Comparison of ENCODE assay signal across 23 cellular contexts in the genomic region with DNA sequence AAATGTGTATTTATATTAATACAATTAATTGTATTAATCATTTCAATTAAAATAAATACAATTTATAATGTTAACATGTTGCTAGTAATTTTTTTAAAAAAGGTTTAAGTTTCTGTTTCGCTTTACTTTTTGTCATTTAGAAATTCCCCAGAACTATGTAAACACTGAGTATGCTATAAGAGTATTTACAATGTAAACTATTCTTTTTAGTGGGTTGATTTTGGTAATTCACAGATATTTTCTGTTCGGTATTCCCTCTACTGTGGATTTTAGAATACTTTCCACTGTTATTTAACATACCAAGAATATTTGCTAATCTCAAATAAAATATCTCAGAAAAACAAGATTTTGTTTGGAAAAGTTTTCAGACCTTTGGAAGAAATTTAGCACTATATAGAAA.
DNase-seq lines count a peak whose midpoint lies in the region; ATAC-seq, FAIRE-seq and TF ChIP-seq lines count a peak whose summit lies in the region.
"Had no signal": no experiment of that assay in that cellular context is flagged by ENCODE, and none has a peak within 500 bp of the region (broad histone marks: within the 10 kb centered on the region; RNA-seq: fewer than 3 reads in every experiment).

No MANE protein-coding gene starts in this region.

- TF ChIP-seq CTCF in thoracic aorta (IDR thresholded peaks at IDR 0.05) (no peak), suprapubic skin (IDR thresholded peaks at IDR 0.05) (no peak), endothelial cell (IDR thresholded peaks at IDR 0.05; ENCODE audit: unreplicated experiment) (no peak)

- H3K4me1 ChIP-seq in adipocyte (ENCODE audit: control insufficient read depth, insufficient read depth, low read length) (no peaks in the 10 kb centered on the region), thoracic aorta (ENCODE audit: control insufficient read depth in 1 of 2, low read depth in 2 of 2) (peaks cover 7 to 14% of the 10 kb centered on the region in 2 donors), suprapubic skin (no peaks in the 10 kb centered on the region)
- H3K4me1 ChIP-seq: BLaER1, Caco-2, Peyer's patch, SJCRH30 had no signal

- H3K9ac ChIP-seq in adipocyte (ENCODE audit: low read length), result no peak overlapping the region
- H3K9ac ChIP-seq: BLaER1, KMS-11 had no signal

- TF ChIP-seq POLR2A in suprapubic skin (IDR thresholded peaks at IDR 0.05), result no peak

- H3K4me1 Mint-ChIP-seq in endothelial cell (ENCODE audit: unreplicated experiment), result no peaks in the 10 kb centered on the region
- H3K4me1 Mint-ChIP-seq: CD4-positive, alpha-beta memory T cell had no signal

- H3K4me3 ChIP-seq in adipocyte (ENCODE audit: low read length), result no peak overlapping the region
- H3K4me3 ChIP-seq in thoracic aorta, result peak overlapping the region; percentile 33
- no peak overlapping the region for H3K4me3 ChIP-seq in suprapubic skin
- H3K4me3 ChIP-seq: BLaER1, Peyer's patch, SJCRH30 had no signal

- no peak overlapping the region for H3K4me3 Mint-ChIP-seq in endothelial cell (ENCODE audit: unreplicated experiment)
- H3K4me3 Mint-ChIP-seq: CD4-positive, alpha-beta memory T cell had no signal

- H3K27ac Mint-ChIP-seq in endothelial cell (ENCODE audit: unreplicated experiment), result no peak overlapping the region
- H3K27ac Mint-ChIP-seq: CD4-positive, alpha-beta memory T cell had no signal

- ATAC-seq in GM18868 (IDR thresholded peaks at IDR 0.05; ENCODE audit: unreplicated experiment), result peak; percentile 57
- ATAC-seq in thoracic aorta (ENCODE audit: insufficient number of reproducible peaks, low FRiP score, low read depth), result no peak
- ATAC-seq in stimulated activated naive CD8-positive, alpha-beta T cell treated with anti-CD3 and anti-CD28 coated beads, Interleukin-15, Interleukin-2, amounts not matched to agents 100 U/mL and 50 U/mL, for 24 hours, result no peak

- peak; percentile 50 for FAIRE-seq in frontal cortex (lab: Jason Lieb, UNC)
- FAIRE-seq: GM12891, H1 had no signal

- TF ChIP-seq EP300 in suprapubic skin (IDR thresholded peaks at IDR 0.05), result no peak

- peak; percentile 46 for DNase-seq in adipocyte (ENCODE audit: low read depth)
- DNase-seq in frontal cortex (ENCODE audit: low spot score in 2 of 2), result no peak
- no peak for DNase-seq in thoracic aorta (ENCODE audit: low spot score)
- DNase-seq in suprapubic skin (ENCODE audit: low spot score in 2 of 2), result no peak
- DNase-seq in stimulated activated naive CD8-positive, alpha-beta T cell treated with anti-CD3 and anti-CD28 coated beads, Interleukin-15, Interleukin-2, amounts not matched to agents 100 U/mL and 50 U/mL, for 24 hours, result no peak
- no peak for DNase-seq in endothelial cell (ENCODE audit: low spot score)
- DNase-seq: ACHN; Caco-2; CD4-positive, alpha-beta memory T cell; DMS 273 treated with DMSO at 0.1 percent for 48 hours; NCI-H1105 treated with DMSO at 0.1 percent for 48 hours; NCI-H1694 treated with DMSO at 0.1 percent for 48 hours; NCI-H2081 treated with DMSO at 0.1 percent for 48 hours; NCI-H2171 treated with DMSO at 0.1 percent for 48 hours; NCI-H524 treated with DMSO at 0.1 percent for 48 hours; NCI-H82; Peyer's patch; SJCRH30 had no signal

- H3K36me3 ChIP-seq in adipocyte (ENCODE audit: control insufficient read depth, insufficient read depth, low read length, severe bottlenecking), result no peaks in the 10 kb centered on the region
- H3K36me3 ChIP-seq in thoracic aorta, result no peaks in the 10 kb centered on the region
- no peaks in the 10 kb centered on the region for H3K36me3 ChIP-seq in suprapubic skin
- H3K36me3 ChIP-seq: BLaER1, Peyer's patch, SJCRH30 had no signal

- no peaks in the 10 kb centered on the region for H3K27me3 Mint-ChIP-seq in endothelial cell (ENCODE audit: unreplicated experiment)
- H3K27me3 Mint-ChIP-seq: CD4-positive, alpha-beta memory T cell had no signal

- H3K27me3 ChIP-seq in adipocyte (replicated peaks; ENCODE audit: control insufficient read depth, insufficient read depth, low read length) (no peaks in the 10 kb centered on the region), thoracic aorta (replicated peaks; ENCODE audit: insufficient read depth) (no peaks in the 10 kb centered on the region), suprapubic skin (no peaks in the 10 kb centered on the region)
- H3K27me3 ChIP-seq: BLaER1, Peyer's patch, SJCRH30 had no signal

- H3K27ac ChIP-seq in thoracic aorta (no peak overlapping the region), suprapubic skin (no peak overlapping the region)
- H3K27ac ChIP-seq: BLaER1, KMS-11, Peyer's patch, SJCRH30 had no signal

- 83% methylated on average over 2 of the region's 2 CpGs for WGBS in suprapubic skin

- H3K9me3 Mint-ChIP-seq in endothelial cell (ENCODE audit: unreplicated experiment), result no peaks in the 10 kb centered on the region

- H3K9me3 ChIP-seq in adipocyte (ENCODE audit: control insufficient read depth, low read length), result no peaks in the 10 kb centered on the region
- no peaks in the 10 kb centered on the region for H3K9me3 ChIP-seq in thoracic aorta
- no peaks in the 10 kb centered on the region for H3K9me3 ChIP-seq in suprapubic skin
- H3K9me3 ChIP-seq: BLaER1, Caco-2, Peyer's patch, SJCRH30 had no signal

- no peaks in the 10 kb centered on the region for H3K36me3 Mint-ChIP-seq in endothelial cell (ENCODE audit: low read depth, unreplicated experiment)
- H3K36me3 Mint-ChIP-seq: CD4-positive, alpha-beta memory T cell had no signal
